In the genomic region with DNA sequence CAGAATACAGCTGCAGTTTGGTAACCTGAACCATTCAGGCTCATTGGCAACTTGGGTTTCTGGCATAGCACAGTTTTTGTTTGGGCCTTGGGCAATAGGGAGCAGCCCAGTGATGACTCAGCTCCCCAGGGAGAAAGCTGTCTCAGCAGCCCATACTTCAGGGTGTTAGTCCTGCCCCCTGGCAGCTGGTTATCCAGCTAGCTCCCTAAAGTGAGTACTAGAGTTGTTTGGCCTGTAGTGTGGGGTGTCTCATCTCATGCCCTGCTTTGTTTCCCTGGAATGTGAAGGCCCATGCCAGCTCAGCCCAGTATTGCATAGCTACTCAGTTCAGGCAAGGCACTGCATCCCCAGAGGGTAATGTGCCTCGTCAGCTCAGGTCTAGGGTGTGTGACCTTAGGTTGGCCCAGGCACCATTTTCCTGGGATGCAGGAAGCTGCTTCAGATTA, we compare ENCODE assay signal across 12 cellular contexts. TPM values are rescaled to one million over a fixed set of nuclear protein-coding genes. Genes with fewer than 3 reads are reported as not detected.
DNase-seq lines count a peak whose midpoint lies in the region; ATAC-seq and TF ChIP-seq lines count a peak whose summit lies in the region.
"Had no signal": no experiment of that assay in that cellular context is flagged by ENCODE, and none has a peak within 500 bp of the region (broad histone marks: within the 10 kb centered on the region; RNA-seq: fewer than 3 reads in every experiment).

No MANE protein-coding gene starts in this region.

- peaks cover 10 to 55% (median 30%) of the 10 kb centered on the region in 3 donors for H3K4me1 ChIP-seq in esophagus squamous epithelium

- no peaks in the 10 kb centered on the region for H3K4me1 Mint-ChIP-seq in glutamatergic neuron (ENCODE audit: low read depth, unreplicated experiment)

- peak overlapping the region; percentile 83 to 88 (median 85) for H3K27ac ChIP-seq in esophagus squamous epithelium
- H3K27ac ChIP-seq: SK-N-MC had no signal

- H3K4me3 ChIP-seq in esophagus squamous epithelium (no peak overlapping the region), skeletal muscle cell (ENCODE audit: low read depth, low read length) (no peak overlapping the region)
- H3K4me3 ChIP-seq: SK-N-MC had no signal

- H3K27me3 ChIP-seq in esophagus squamous epithelium, result no peaks in the 10 kb centered on the region

- peaks cover 0 to 79% (median 7%) of the 10 kb centered on the region in 3 donors for H3K36me3 ChIP-seq in esophagus squamous epithelium

- in situ Hi-C loops in GM13976 (cut with MboI; ENCODE audit: low sequenced_read_pairs, unreplicated experiment), result no loop called here

- WGBS in esophagus squamous epithelium, 2 donors, result no CpG with 5 or more reads among the region's 1 CpG

- no peak overlapping the region for H3K4me3 Mint-ChIP-seq in glutamatergic neuron (ENCODE audit: unreplicated experiment)
- H3K4me3 Mint-ChIP-seq: activated naive CD4-positive, alpha-beta T cell treated with anti-CD3 and anti-CD28 coated beads, Interleukin-2, amount 50 U/mL, for 24 hours had no signal

- no peak for TF ChIP-seq POLR2A in esophagus squamous epithelium (IDR thresholded peaks at IDR 0.05)

- peaks cover 1% of the 10 kb centered on the region for H3K27me3 Mint-ChIP-seq in glutamatergic neuron (ENCODE audit: unreplicated experiment)
- H3K27me3 Mint-ChIP-seq: activated naive CD4-positive, alpha-beta T cell treated with anti-CD3 and anti-CD28 coated beads, Interleukin-2, amount 50 U/mL, for 24 hours had no signal

- H3K9me3 Mint-ChIP-seq in glutamatergic neuron (ENCODE audit: unreplicated experiment), result peaks cover 2% of the 10 kb centered on the region

- TF ChIP-seq CTCF in esophagus squamous epithelium (IDR thresholded peaks at IDR 0.05), result no peak
- no peak for TF ChIP-seq CTCF in GM13976 (IDR thresholded peaks at IDR 0.05; ENCODE audit: borderline replicate concordance, control extremely low read depth, extremely low read depth, insufficient read depth, missing control alignments)
- no peak for TF ChIP-seq CTCF in glutamatergic neuron (IDR thresholded peaks at IDR 0.05; ENCODE audit: partially characterized antibody, unreplicated experiment)

- H3K9me3 ChIP-seq in esophagus squamous epithelium, result no peaks in the 10 kb centered on the region

- peak; percentile 93 for DNase-seq in GM04503 (ENCODE audit: low read depth)
- DNase-seq in NCI-H69 (lab: John Stamatoyannopoulos, UW), result peak; percentile 61
- DNase-seq in esophagus squamous epithelium (lab: John Stamatoyannopoulos, UW), result no peak
- DNase-seq in skeletal muscle cell (ENCODE audit: low read depth), result peak; percentile 79
- DNase-seq in CD1c-positive myeloid dendritic cell (ENCODE audit: extremely low spot score), result no peak
- no peak for DNase-seq in GM13976 (ENCODE audit: low spot score)
- no peak for DNase-seq in glutamatergic neuron
- DNase-seq: kidney; stimulated activated CD4-positive, alpha-beta T cell treated with anti-CD3 and anti-CD28 coated beads, Interleukin-4, amount 100 ng/mL, for 4 hours had no signal

- ATAC-seq in GM21381 (IDR thresholded peaks at IDR 0.05; ENCODE audit: unreplicated experiment), result no peak

- intact Hi-C loops in esophagus squamous epithelium (cut with DNase I), result no loop called here

- no peak overlapping the region for H3K27ac Mint-ChIP-seq in glutamatergic neuron (ENCODE audit: unreplicated experiment)
- H3K27ac Mint-ChIP-seq: activated naive CD4-positive, alpha-beta T cell treated with anti-CD3 and anti-CD28 coated beads, Interleukin-2, amount 50 U/mL, for 24 hours had no signal

- peaks cover 4% of the 10 kb centered on the region for H3K36me3 Mint-ChIP-seq in glutamatergic neuron (ENCODE audit: unreplicated experiment)

RNA-seq across cellular contexts. Expression of a gene that starts 18.2 kb away (rescaled TPM):
- total RNA-seq in esophagus squamous epithelium (10 to 100 TPM in 1 of 4 donors, 1 to 10 TPM in 3; 4.7 to 10.1 (median 8.4) TPM), glutamatergic neuron (ENCODE audit: unreplicated experiment) (16.7 TPM)

RNA-seq across cellular contexts. Expression of a gene that starts 21.8 kb away (rescaled TPM):
- total RNA-seq in esophagus squamous epithelium (10 to 100 TPM; 44.3 to 87.9 (median 67.9) TPM), glutamatergic neuron (ENCODE audit: unreplicated experiment) (62.1 TPM)

RNA-seq across cellular contexts. Expression of a gene that starts 49.0 kb away (rescaled TPM):
- total RNA-seq in esophagus squamous epithelium (1 to 10 TPM; 3.3 to 9.0 (median 5.7) TPM), glutamatergic neuron (ENCODE audit: unreplicated experiment) (15.8 TPM)

Comparison
In these comparisons a context has a peak if more than half of its experiments do, and no peak if none do; other contexts are left out.
1. DNase-seq: peak in GM04503 (single experiment), NCI-H69 (single experiment) and skeletal muscle cell (single experiment); none in esophagus squamous epithelium (single experiment), CD1c-positive myeloid dendritic cell (single experiment), GM13976 (single experiment) and glutamatergic neuron (single experiment).